In genomic region chr15:29131336-29132109, GRCh38 we compare ENCODE assay signal across 19 cellular contexts.
DNase-seq lines count a peak whose midpoint lies in the region; ATAC-seq and TF ChIP-seq lines count a peak whose summit lies in the region.
"Had no signal": no experiment of that assay in that cellular context is flagged by ENCODE, and none has a peak within 500 bp of the region (broad histone marks: within the 10 kb centered on the region; RNA-seq: fewer than 3 reads in every experiment).

No MANE protein-coding gene starts in this region.

- no peaks in the 10 kb centered on the region for H4K20me1 ChIP-seq in osteoblast (ENCODE audit: insufficient read depth, low read length)

- no peaks in the 10 kb centered on the region for H3K79me2 ChIP-seq in osteoblast (ENCODE audit: insufficient read depth, low read length)

- H3K4me2 ChIP-seq in osteoblast (ENCODE audit: insufficient read depth, low read length) = no peak overlapping the region

- H3K36me3 Mint-ChIP-seq in activated naive CD8-positive, alpha-beta T cell treated with anti-CD3 and anti-CD28 coated beads, Interleukin-2, amount 10 ng/mL, durations not matched to agents 7 days and 5 days = no peaks in the 10 kb centered on the region

- no peak for TF ChIP-seq CTCF in osteoblast (IDR thresholded peaks at IDR 0.05; ENCODE audit: extremely low read depth, low read depth, low read length)
- no peak for TF ChIP-seq CTCF in A673 (conservative IDR thresholded peaks at IDR 0.05; ENCODE audit: low read depth, low read length)

- peaks cover 5% of the 10 kb centered on the region for H3K4me1 Mint-ChIP-seq in activated naive CD8-positive, alpha-beta T cell treated with anti-CD3 and anti-CD28 coated beads, Interleukin-2, amount 10 ng/mL, durations not matched to agents 7 days and 5 days
- H3K4me1 Mint-ChIP-seq: B cell had no signal

- H3K4me3 Mint-ChIP-seq in activated naive CD8-positive, alpha-beta T cell treated with anti-CD3 and anti-CD28 coated beads, Interleukin-2, amount 10 ng/mL, durations not matched to agents 7 days and 5 days = peak overlapping the region; percentile 51
- H3K4me3 Mint-ChIP-seq: B cell had no signal

- H3K9me3 Mint-ChIP-seq in activated naive CD8-positive, alpha-beta T cell treated with anti-CD3 and anti-CD28 coated beads, Interleukin-2, amount 10 ng/mL, durations not matched to agents 7 days and 5 days = no peaks in the 10 kb centered on the region

- BruUV-seq in A673 (replicated peaks; lab: Mats Ljungman, UMichigan) = no TSS peak

- H3K27ac ChIP-seq in osteoblast (ENCODE audit: low read depth, low read length) (no peak overlapping the region), A673 (ENCODE audit: low read depth, low read length, poor library complexity, severe bottlenecking) (no peak overlapping the region)
- H3K27ac ChIP-seq: colonic mucosa, pancreas, right lobe of liver, suprapubic skin had no signal

- no peaks in the 10 kb centered on the region for H3K4me1 ChIP-seq in osteoblast (ENCODE audit: insufficient read depth, low read length)
- H3K4me1 ChIP-seq in A673 (ENCODE audit: insufficient read depth, low read length, poor library complexity, severe bottlenecking) = no peaks in the 10 kb centered on the region
- H3K4me1 ChIP-seq: colonic mucosa, pancreas, right lobe of liver, suprapubic skin had no signal

- H3K4me3 ChIP-seq in osteoblast (ENCODE audit: insufficient read depth, low read length) (no peak overlapping the region), A673 (ENCODE audit: low read depth, low read length, poor library complexity, severe bottlenecking) (no peak overlapping the region)
- H3K4me3 ChIP-seq: colonic mucosa, MG63, pancreas, right lobe of liver, suprapubic skin had no signal

- H3K27me3 Mint-ChIP-seq in activated naive CD8-positive, alpha-beta T cell treated with anti-CD3 and anti-CD28 coated beads, Interleukin-2, amount 10 ng/mL, durations not matched to agents 7 days and 5 days = peaks cover 3% of the 10 kb centered on the region

- no peak overlapping the region for H2AFZ ChIP-seq in osteoblast (ENCODE audit: low read length)

- CTCF ChIA-PET in A673 (lab: Charles Lee) = no interaction called here

- DNase-seq in activated effector memory CD4-positive, alpha-beta T cell treated with anti-CD3 and anti-CD28 coated beads, Interleukin-2, amount 50 U/mL, for 16 hours = peak; percentile 50
- DNase-seq in activated effector memory CD4-positive, alpha-beta T cell treated with Interleukin-2 at 50 U/mL for 16 hours = no peak
- DNase-seq in MV-4-11 (lab: John Stamatoyannopoulos, UW) (peak; percentile 78), osteoblast (ENCODE audit: insufficient read length, low spot score, missing footprints) (peak; percentile 42), A673 (ENCODE audit: low spot score) (no peak), foreskin melanocyte (no peak)
- no peak for DNase-seq in activated naive CD8-positive, alpha-beta T cell treated with anti-CD3 and anti-CD28 coated beads, Interleukin-2, amount 10 ng/mL, durations not matched to agents 7 days and 5 days
- DNase-seq: activated CD4-positive, CD25-positive, alpha-beta regulatory T cell treated with anti-CD3 and anti-CD28 coated beads, Interleukin-2, amount 50 U/mL, for 72 hours; Calu3; colonic mucosa; IMR-90; MG63; NCI-H146; NCI-H526 treated with DMSO at 0.1 percent for 48 hours had no signal

- H3K9me3 ChIP-seq in osteoblast (ENCODE audit: low read depth, low read length) (no peaks in the 10 kb centered on the region), A673 (ENCODE audit: low read depth, low read length, poor library complexity, severe bottlenecking) (no peaks in the 10 kb centered on the region)
- H3K9me3 ChIP-seq: colonic mucosa, MG63, pancreas, right lobe of liver, suprapubic skin had no signal

- H3K27me3 ChIP-seq in osteoblast (ENCODE audit: insufficient read depth, low read length) (no peaks in the 10 kb centered on the region), A673 (replicated peaks; ENCODE audit: insufficient read depth, low read depth, low read length, poor library complexity) (no peaks in the 10 kb centered on the region)
- H3K27me3 ChIP-seq: colonic mucosa, MG63, pancreas, right lobe of liver had no signal

- ATAC-seq in activated naive CD8-positive, alpha-beta T cell treated with anti-CD3 and anti-CD28 coated beads, Interleukin-2, amount 10 ng/mL, durations not matched to agents 7 days and 5 days (ENCODE audit: low read depth) = peak; percentile 27
- no peak for ATAC-seq in GM21576 (IDR thresholded peaks at IDR 0.05; ENCODE audit: unreplicated experiment)
- ATAC-seq: pancreas, right lobe of liver had no signal

- H3K36me3 ChIP-seq in osteoblast (ENCODE audit: insufficient read depth, low read length) (no peaks in the 10 kb centered on the region), A673 (ENCODE audit: insufficient read depth, low read length, poor library complexity, severe bottlenecking) (no peaks in the 10 kb centered on the region)
- H3K36me3 ChIP-seq: colonic mucosa, MG63, pancreas, right lobe of liver, suprapubic skin had no signal

- H3K27ac Mint-ChIP-seq in activated naive CD8-positive, alpha-beta T cell treated with anti-CD3 and anti-CD28 coated beads, Interleukin-2, amount 10 ng/mL, durations not matched to agents 7 days and 5 days = peak overlapping the region; percentile 66
- H3K27ac Mint-ChIP-seq: B cell had no signal

- intact Hi-C loops in A673 (cut with micrococcal nuclease; ENCODE audit: unreplicated experiment) = no loop called here

- POLR2A ChIA-PET in activated naive CD8-positive, alpha-beta T cell treated with anti-CD3 and anti-CD28 coated beads, Interleukin-2, amount 10 ng/mL, durations not matched to agents 7 days and 5 days (lab: Charles Lee) = no interaction called here
- POLR2A ChIA-PET in A673 (lab: Charles Lee; ENCODE audit: low non-redundant PET) = no interaction called here

Comparison
In these comparisons a context has a peak if more than half of its experiments do, and no peak if none do; other contexts are left out.
1. DNase-seq: peak in activated effector memory CD4-positive, alpha-beta T cell treated with anti-CD3 and anti-CD28 coated beads, Interleukin-2, amount 50 U/mL, for 16 hours (single experiment), MV-4-11 (single experiment) and osteoblast (single experiment); none in activated effector memory CD4-positive, alpha-beta T cell treated with Interleukin-2 at 50 U/mL for 16 hours (single experiment), activated naive CD8-positive, alpha-beta T cell treated with anti-CD3 and anti-CD28 coated beads, Interleukin-2, amount 10 ng/mL, durations not matched to agents 7 days and 5 days (single experiment), A673 (single experiment) and foreskin melanocyte (single experiment).